In the genomic region with DNA sequence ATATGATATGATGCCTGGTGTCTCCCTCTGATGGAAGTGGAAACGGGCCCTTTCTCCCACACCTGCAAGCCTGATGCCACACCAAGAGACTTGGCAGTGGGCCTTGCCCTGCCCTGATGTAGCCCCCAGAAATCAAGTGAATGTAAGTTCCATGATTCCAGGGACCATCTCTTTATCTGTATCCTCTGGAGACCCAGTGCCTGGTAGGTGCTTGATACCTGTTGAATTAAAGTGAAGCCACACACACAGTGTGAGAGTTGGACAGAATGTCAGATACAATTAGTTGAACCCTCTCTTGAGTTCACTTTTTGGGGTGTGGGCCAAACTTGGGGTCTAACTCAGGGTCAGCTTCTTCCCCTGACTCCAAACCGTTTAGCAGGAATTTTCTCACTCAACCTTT, we compare ENCODE assay signal across 22 cellular contexts. TPM values are rescaled to one million over a fixed set of nuclear protein-coding genes. Genes with fewer than 3 reads are reported as not detected.
A peak's percentile ranks its signal among the peaks of the same experiment; 100 is the strongest.
DNase-seq lines count a peak whose midpoint lies in the region; ATAC-seq, FAIRE-seq and TF ChIP-seq lines count a peak whose summit lies in the region.
"Had no signal": no experiment of that assay in that cellular context is flagged by ENCODE, and none has a peak within 500 bp of the region (broad histone marks: within the 10 kb centered on the region; RNA-seq: fewer than 3 reads in every experiment).

No MANE protein-coding gene starts in this region.

- CTCF ChIA-PET in GM12878 (lab: Yijun Ruan, JAX), result interaction anchor here (1.0 to 6.4 kb wide), 5 partner anchors 10 to 107 kb away, joined by 3 to 61 read pairs (median 25); a partner anchor contains a TSS

- WGBS in GM12878 (ENCODE audit: insufficient coverage, insufficient replicate concordance, low lambda C conversion rate, missing lambda C conversion rate), result 0% methylated on average over 2 of the region's 2 CpGs

- DNase-seq in stimulated activated naive CD8-positive, alpha-beta T cell treated with anti-CD3 and anti-CD28 coated beads, Interleukin-15, Interleukin-2, amounts not matched to agents 100 U/mL and 50 U/mL, for 24 hours, result no peak
- DNase-seq in GM12878 (ENCODE audit: low read depth, low spot score) (no peak), OCI-M1 (lab: John Stamatoyannopoulos, UW) (no peak)
- DNase-seq: activated CD8-positive, alpha-beta memory T cell treated with anti-CD3 and anti-CD28 coated beads, Interleukin-2, amount 50 U/mL, for 4 hours; anterior cingulate cortex; DMS153; foreskin fibroblast; left colon; mucosa of descending colon; NCI-H2081 treated with DMSO at 0.1 percent for 48 hours; NCI-H526 treated with DMSO at 0.1 percent for 48 hours; ovary; stimulated activated CD4-positive, alpha-beta T cell treated with anti-CD3 and anti-CD28 coated beads, Interleukin-2, amount 100 ng/mL, for 48 hours; testis; WERI-Rb-1 had no signal

- POLR2A ChIA-PET in GM12878 (lab: Charles Lee), result interaction anchor here (0.8 to 10.4 kb wide), 7 partner anchors 11 to 114 kb away, joined by 3 to 141 read pairs (median 10); a partner anchor contains a TSS

- no peak overlapping the region for H2AFZ ChIP-seq in OCI-LY3 (ENCODE audit: low read depth, low read length)
- H2AFZ ChIP-seq in GM12878 (ENCODE audit: control insufficient read depth, low read depth, low read length), result no peak overlapping the region; the same call in 1 of the 2 replicates

- no peaks in the 10 kb centered on the region for H3K27me3 Mint-ChIP-seq in stimulated activated naive CD8-positive, alpha-beta T cell treated with anti-CD3 and anti-CD28 coated beads, Interleukin-15, Interleukin-2, amounts not matched to agents 100 ng/mL and 50 ng/mL, for 24 hours

- in situ Hi-C loops in GM12878 (cut with MboI), result no loop called here

- H3K4me3 ChIP-seq in OCI-LY3 (ENCODE audit: low read length) (peak overlapping the region; percentile 65), GM12878 (peak overlapping the region; percentile 44; the same call in 1 of the 2 replicates)
- H3K4me3 ChIP-seq: mucosa of descending colon, ovary, Peyer's patch, testis had no signal

- H3K4me2 ChIP-seq in OCI-LY3 (ENCODE audit: low read length) (peak overlapping the region; percentile 95), GM12878 (ENCODE audit: control insufficient read depth, insufficient read depth) (peak overlapping the region; percentile 94)

- peak overlapping the region; percentile 40 for H3K4me3 Mint-ChIP-seq in stimulated activated naive CD8-positive, alpha-beta T cell treated with anti-CD3 and anti-CD28 coated beads, Interleukin-15, Interleukin-2, amounts not matched to agents 100 ng/mL and 50 ng/mL, for 24 hours

- peak overlapping the region; percentile 47 for H3K27ac ChIP-seq in OCI-LY3 (ENCODE audit: low read length)
- H3K27ac ChIP-seq in GM12878 (ENCODE audit: control insufficient read depth, insufficient read depth), result peak overlapping the region; percentile 97
- H3K27ac ChIP-seq: ovary, testis, WERI-Rb-1 had no signal

- H3K27ac Mint-ChIP-seq in stimulated activated naive CD8-positive, alpha-beta T cell treated with anti-CD3 and anti-CD28 coated beads, Interleukin-15, Interleukin-2, amounts not matched to agents 100 ng/mL and 50 ng/mL, for 24 hours, result peak overlapping the region; percentile 46

- no TSS peak for BruUV-seq in GM12878 (replicated peaks; lab: Mats Ljungman, UMichigan)

- SMC1A ChIA-PET in GM12878 (lab: Charles Lee; ENCODE audit: uncharacterized antibody, unreplicated experiment), result interaction anchor here (1.6 to 9.8 kb wide), 6 partner anchors 11 to 80 kb away, joined by 3 to 142 read pairs (median 24); a partner anchor contains a TSS

- H3K9ac ChIP-seq in OCI-LY3 (ENCODE audit: low read length) (peak overlapping the region; percentile 30; the same call in 1 of the 2 replicates), GM12878 (ENCODE audit: control insufficient read depth, insufficient read depth, low read length) (peak overlapping the region; percentile 69)

- TF ChIP-seq CTCF in OCI-LY3 (IDR thresholded peaks at IDR 0.05; ENCODE audit: low read depth, low read length), result no peak
- no peak for TF ChIP-seq CTCF in GM12878 (IDR thresholded peaks at IDR 0.05 in 2 of 3, conservative IDR thresholded peaks at IDR 0.05 in 1 of 3; ENCODE audit: control insufficient read depth in 2 of 3, extremely low read depth in 1 of 3, insufficient read depth in 1 of 3, low read depth in 3 of 3, low read length in 3 of 3)

- peaks cover 79% of the 10 kb centered on the region for H3K4me1 Mint-ChIP-seq in stimulated activated naive CD8-positive, alpha-beta T cell treated with anti-CD3 and anti-CD28 coated beads, Interleukin-15, Interleukin-2, amounts not matched to agents 100 ng/mL and 50 ng/mL, for 24 hours (ENCODE audit: low read depth)

- FAIRE-seq in GM12878 (lab: Jason Lieb, UNC), result no peak
- FAIRE-seq: endometrium had no signal

- H4K20me1 ChIP-seq in OCI-LY3 (ENCODE audit: insufficient read depth, low read length), result no peaks in the 10 kb centered on the region
- H4K20me1 ChIP-seq in GM12878 (ENCODE audit: control insufficient read depth, insufficient read depth), result no peaks in the 10 kb centered on the region

- H3K27me3 ChIP-seq in OCI-LY3 (ENCODE audit: low read depth, low read length) (no peaks in the 10 kb centered on the region), GM12878 (replicated peaks in 1 of 2; ENCODE audit: control insufficient read depth in 2 of 2, insufficient read depth in 2 of 2, low read length in 1 of 2) (no peaks in the 10 kb centered on the region)
- H3K27me3 ChIP-seq: ovary, Peyer's patch, testis had no signal

- H3K36me3 ChIP-seq in OCI-LY3 (replicated peaks; ENCODE audit: low read depth, low read length) (peaks cover 22% of the 10 kb centered on the region), GM12878 (ENCODE audit: control insufficient read depth in 2 of 2, insufficient read depth in 2 of 2, low read length in 1 of 2) (peaks cover 0 to 5% of the 10 kb centered on the region in 2 experiments; a peak in 2 of 4 replicates)
- H3K36me3 ChIP-seq: ovary, Peyer's patch had no signal

- no peak for TF ChIP-seq RAD21 in GM12878 (IDR thresholded peaks at IDR 0.05; ENCODE audit: insufficient read depth, low read depth, low read length)

- no peak for TF ChIP-seq EP300 in GM12878 (IDR thresholded peaks at IDR 0.05; ENCODE audit: borderline replicate concordance in 1 of 2, control insufficient read depth in 1 of 2, low read depth in 2 of 2, low read length in 2 of 2)

- H3K36me3 Mint-ChIP-seq in stimulated activated naive CD8-positive, alpha-beta T cell treated with anti-CD3 and anti-CD28 coated beads, Interleukin-15, Interleukin-2, amounts not matched to agents 100 ng/mL and 50 ng/mL, for 24 hours (ENCODE audit: low read depth), result peaks cover 9% of the 10 kb centered on the region

- H3K79me2 ChIP-seq in OCI-LY3 (ENCODE audit: low read length), result peaks cover 22% of the 10 kb centered on the region
- H3K79me2 ChIP-seq in GM12878 (ENCODE audit: control insufficient read depth, insufficient read depth, low read length), result peaks cover 34% of the 10 kb centered on the region

- no peak for TF ChIP-seq POLR2A in GM12878 (IDR thresholded peaks at IDR 0.05; ENCODE audit: low read depth, low read length)

- no peak for ATAC-seq in stimulated activated naive CD8-positive, alpha-beta T cell treated with anti-CD3 and anti-CD28 coated beads, Interleukin-15, Interleukin-2, amounts not matched to agents 100 U/mL and 50 U/mL, for 24 hours
- ATAC-seq in GM12878 (no peak), GM19452 (IDR thresholded peaks at IDR 0.05; ENCODE audit: unreplicated experiment) (no peak), HG02852 (IDR thresholded peaks at IDR 0.05; ENCODE audit: unreplicated experiment) (no peak), GM18517 (IDR thresholded peaks at IDR 0.05; ENCODE audit: unreplicated experiment) (no peak)
- ATAC-seq: left colon, mucosa of descending colon had no signal

- RAD21 ChIA-PET in GM12878 (lab: Charles Lee; ENCODE audit: unreplicated experiment), result interaction anchor here (0.8 to 9.6 kb wide), 8 partner anchors 9 to 80 kb away, joined by 3 to 118 read pairs (median 6); no protein-coding TSS in a partner anchor

- H3K9me3 ChIP-seq in OCI-LY3 (ENCODE audit: insufficient read depth, low read length) (no peaks in the 10 kb centered on the region; the same call in 1 of the 2 replicates), GM12878 (replicated peaks; ENCODE audit: control insufficient read depth, insufficient read depth, low read length) (no peaks in the 10 kb centered on the region)
- H3K9me3 ChIP-seq: mucosa of descending colon, ovary, Peyer's patch, testis had no signal

- no peaks in the 10 kb centered on the region for H3K9me3 Mint-ChIP-seq in stimulated activated naive CD8-positive, alpha-beta T cell treated with anti-CD3 and anti-CD28 coated beads, Interleukin-15, Interleukin-2, amounts not matched to agents 100 ng/mL and 50 ng/mL, for 24 hours

- intact Hi-C loops in GM12878 (cut with micrococcal nuclease; ENCODE audit: unreplicated experiment), result loop anchor here (5.0 kb wide), 1 partner anchor 46 kb away; no protein-coding TSS in a partner anchor

- H3K4me1 ChIP-seq in OCI-LY3 (ENCODE audit: low read length) (peaks cover 64% of the 10 kb centered on the region), GM12878 (ENCODE audit: control insufficient read depth, insufficient read depth, low read length) (peaks cover 49% of the 10 kb centered on the region)

TF ChIP-seq in GM12878, 131 proteins besides CTCF, POLR2A, EP300 and RAD21 (continues in another document):
- TF ChIP-seq POLR2AphosphoS2 (IDR thresholded peaks at IDR 0.05; ENCODE audit: low read depth, low read length) (peak; percentile 53; the same call in 1 of the 2 replicates), MTA2 (IDR thresholded peaks at IDR 0.05; ENCODE audit: low read depth) (no peak)

RNA-seq across cellular contexts. Expression of a gene that starts 4.8 kb away (rescaled TPM):
- 17.3 and 17.4 TPM in 2 replicates for total RNA-seq in GM12878 (2013; cell fraction: nucleolus; rRNA removed)
- total RNA-seq in GM12878 (2014; rRNA removed) (50.6 and 57.2 TPM in 2 replicates), GM12878 (2014; rRNA removed; fragmentation: Illumina TruSeq; extraction: Trizol) (33.1 and 37.3 TPM in 2 replicates), GM12878 (2021) (89.4 and 99.2 TPM in 2 replicates)
- polyA plus RNA-seq in GM12878 (2011; ENCODE audit: low read depth), result 30.2 TPM
- polyA plus RNA-seq in GM12878 (2011; rRNA removed) (68.7 and 87.1 TPM in 2 replicates), GM12878 (2014; fragmentation: Illumina TruSeq; extraction: Trizol) (28.9 and 44.7 TPM in 2 replicates), GM12878 (2014; fragmentation: Nextera tagmentation; extraction: Ambion mirVana) (1 to 10 TPM in 1 of 2 experiments, under 1 TPM in 1; 0.76 to 2.0 TPM), GM12878 (2014; rRNA removed) (73.0 and 78.9 TPM in 2 replicates), GM12878 (2016; fragmentation: Nextera tagmentation; extraction: Ambion mirVana) (10 to 100 TPM; 42.4 to 42.9 TPM)
- 67.3 and 76.1 TPM in 2 replicates for polyA plus RNA-seq in GM12878 (2011; cell fraction: cytosol; rRNA removed)
- 75.4 and 101 TPM in 2 replicates for polyA plus RNA-seq in GM12878 (2011; cell fraction: nucleus; rRNA removed)
- 56.3 and 69.3 TPM in 2 replicates for polyA plus RNA-seq in GM12878 (2012)
- polyA minus RNA-seq in GM12878 (2011; rRNA and poly(A)+ RNA removed), result 59.2 and 76.6 TPM in 2 replicates
- 26.9 and 27.4 TPM in 2 replicates for polyA minus RNA-seq in GM12878 (2011; cell fraction: cytosol; rRNA and poly(A)+ RNA removed)
- polyA minus RNA-seq in GM12878 (2011; cell fraction: nucleus; rRNA and poly(A)+ RNA removed), result 8.9 and 19.6 TPM in 2 replicates
